Comparison of ENCODE assay signal across 24 cellular contexts in genomic region chr1:54708385-54708784, GRCh38.
"Had no signal": no experiment of that assay in that cellular context is flagged by ENCODE, and none has a peak within 500 bp of the region (broad histone marks: within the 10 kb centered on the region; RNA-seq: fewer than 3 reads in every experiment).

No MANE protein-coding gene starts in this region.

- H3K27ac Mint-ChIP-seq: dendritic cell treated with granulocyte-macrophage colony-stimulating factor and Interleukin-4, amounts not matched to agents 40 ng/mL and 50 ng/mL, for 4 days; endodermal cell; memory B cell; mesothelial cell of epicardium; natural killer cell treated with Interleukin-12 subunit alpha and Interleukin-12 subunit beta and Interleukin-15 and Interleukin-18, amount 100 ng/mL, for 72 hours; progenitor cell of endocrine pancreas; stimulated activated effector memory CD8-positive, alpha-beta T cell treated with anti-CD3 and anti-CD28 coated beads, Interleukin-12 subunit alpha, Interleukin-12 subunit beta, amount 100 ng/mL, for 72 hours had no signal

- H3K27ac ChIP-seq: esophagus squamous epithelium, neutrophil, parathyroid adenoma, sigmoid colon, thoracic aorta, tibial nerve, upper lobe of right lung, uterus had no signal

- H3K27me3 Mint-ChIP-seq: dendritic cell treated with granulocyte-macrophage colony-stimulating factor and Interleukin-4, amounts not matched to agents 40 ng/mL and 50 ng/mL, for 4 days had no signal

- ATAC-seq: mucosa of descending colon; natural killer cell treated with Interleukin-12 subunit alpha and Interleukin-12 subunit beta and Interleukin-15 and Interleukin-18, amount 100 ng/mL, for 72 hours; stimulated activated effector memory CD8-positive, alpha-beta T cell treated with anti-CD3 and anti-CD28 coated beads, Interleukin-12 subunit alpha, Interleukin-12 subunit beta, amount 100 ng/mL, for 72 hours; upper lobe of right lung had no signal

- H3K4me1 Mint-ChIP-seq: memory B cell; mesothelial cell of epicardium; naive B cell; neural crest cell; stimulated activated effector memory CD8-positive, alpha-beta T cell treated with anti-CD3 and anti-CD28 coated beads, Interleukin-12 subunit alpha, Interleukin-12 subunit beta, amount 100 ng/mL, for 72 hours had no signal

- H3K36me3 ChIP-seq: esophagus squamous epithelium, neutrophil, thoracic aorta, upper lobe of right lung, uterus had no signal

- H3K4me3 Mint-ChIP-seq: dendritic cell treated with granulocyte-macrophage colony-stimulating factor and Interleukin-4, amounts not matched to agents 40 ng/mL and 50 ng/mL, for 4 days; endodermal cell; memory B cell; mesothelial cell of epicardium; naive B cell; natural killer cell treated with Interleukin-12 subunit alpha and Interleukin-12 subunit beta and Interleukin-15 and Interleukin-18, amount 100 ng/mL, for 72 hours; neural crest cell; stimulated activated effector memory CD8-positive, alpha-beta T cell treated with anti-CD3 and anti-CD28 coated beads, Interleukin-12 subunit alpha, Interleukin-12 subunit beta, amount 100 ng/mL, for 72 hours had no signal

- H3K4me3 ChIP-seq: esophagus squamous epithelium, lung, mucosa of descending colon, sigmoid colon, thoracic aorta, tibial nerve, upper lobe of right lung, uterus had no signal

- DNase-seq: effector CD8-positive, alpha-beta T cell; endodermal cell; esophagus squamous epithelium; head of caudate nucleus; mucosa of descending colon; naive B cell; sigmoid colon; stimulated activated CD4-positive, alpha-beta T cell treated with anti-CD3 and anti-CD28 coated beads, Interleukin-2, amount 100 ng/mL, for 24 hours; stimulated activated CD4-positive, alpha-beta T cell treated with anti-CD3 and anti-CD28 coated beads, Interleukin-4, amount 100 ng/mL, for 24 hours; stimulated activated naive CD4-positive, alpha-beta T cell treated with Interleukin-2 at 50 U/mL for 16 hours; upper lobe of right lung; uterus had no signal

- H3K9me3 ChIP-seq: esophagus squamous epithelium, mucosa of descending colon, neutrophil, sigmoid colon, thoracic aorta, tibial nerve, upper lobe of right lung, uterus had no signal

- H2AFZ ChIP-seq: parathyroid adenoma had no signal

- H3K4me1 ChIP-seq: esophagus squamous epithelium, parathyroid adenoma, sigmoid colon, tibial nerve, upper lobe of right lung, uterus had no signal

- H3K9ac ChIP-seq: parathyroid adenoma had no signal

- H3K36me3 Mint-ChIP-seq: memory B cell; mesothelial cell of epicardium; naive B cell; natural killer cell treated with Interleukin-12 subunit alpha and Interleukin-12 subunit beta and Interleukin-15 and Interleukin-18, amount 100 ng/mL, for 72 hours; stimulated activated effector memory CD8-positive, alpha-beta T cell treated with anti-CD3 and anti-CD28 coated beads, Interleukin-12 subunit alpha, Interleukin-12 subunit beta, amount 100 ng/mL, for 72 hours had no signal

- H3K9me3 Mint-ChIP-seq: dendritic cell treated with granulocyte-macrophage colony-stimulating factor and Interleukin-4, amounts not matched to agents 40 ng/mL and 50 ng/mL, for 4 days; endodermal cell; memory B cell; mesothelial cell of epicardium; naive B cell; natural killer cell treated with Interleukin-12 subunit alpha and Interleukin-12 subunit beta and Interleukin-15 and Interleukin-18, amount 100 ng/mL, for 72 hours; neural crest cell; stimulated activated effector memory CD8-positive, alpha-beta T cell treated with anti-CD3 and anti-CD28 coated beads, Interleukin-12 subunit alpha, Interleukin-12 subunit beta, amount 100 ng/mL, for 72 hours had no signal

- H3K27me3 ChIP-seq: esophagus squamous epithelium, neutrophil, sigmoid colon, tibial nerve, upper lobe of right lung, uterus had no signal
